8 cellular contexts compared by ENCODE assay signal in genomic region chr16:8621572-8622314, GRCh38. TPM values are rescaled to one million over a fixed set of nuclear protein-coding genes. Genes with fewer than 3 reads are reported as not detected.
DNase-seq lines count a peak whose midpoint lies in the region; ATAC-seq and TF ChIP-seq lines count a peak whose summit lies in the region.

TSS of gene METTL22 (plus strand) at chr16:8621698. CDS start at chr16:8625666, 3,968 bp downstream.

- H3K4me2 ChIP-seq in skeletal muscle satellite cell (ENCODE audit: low read length) = peak within 1 kb of the TSS; percentile 91

- peaks cover 19% of the 10 kb centered on the region for H3K36me3 Mint-ChIP-seq in MCF 10A (ENCODE audit: insufficient read depth, unreplicated experiment)

- no peaks in the 10 kb centered on the region for H3K27me3 Mint-ChIP-seq in MCF 10A (ENCODE audit: insufficient read depth, unreplicated experiment)

- no peaks in the 10 kb centered on the region for H3K27me3 ChIP-seq in A673 (replicated peaks; ENCODE audit: insufficient read depth, low read depth, low read length, poor library complexity)
- H3K27me3 ChIP-seq in iPS-18a (ENCODE audit: control insufficient read depth, insufficient read depth, low read length) = no peaks in the 10 kb centered on the region
- peaks cover 17% of the 10 kb centered on the region for H3K27me3 ChIP-seq in skeletal muscle satellite cell (ENCODE audit: control insufficient read depth, insufficient read depth, low read length)

- peak within 1 kb of the TSS; percentile 92 for H3K27ac Mint-ChIP-seq in MCF 10A (ENCODE audit: low read depth, unreplicated experiment)

- no peaks in the 10 kb centered on the region for H3K9me3 ChIP-seq in A673 (ENCODE audit: low read depth, low read length, poor library complexity, severe bottlenecking)
- no peaks in the 10 kb centered on the region for H3K9me3 ChIP-seq in iPS-18a (ENCODE audit: control insufficient read depth, low read depth, low read length)
- no peaks in the 10 kb centered on the region for H3K9me3 ChIP-seq in skeletal muscle satellite cell (replicated peaks; ENCODE audit: low read length)

- TF ChIP-seq CTCF in A673 (conservative IDR thresholded peaks at IDR 0.05; ENCODE audit: low read depth, low read length) (no peak), VCaP (conservative IDR thresholded peaks at IDR 0.05) (no peak), MCF 10A (IDR thresholded peaks at IDR 0.05; ENCODE audit: unreplicated experiment) (no peak)

- H3K27ac ChIP-seq in A673 (ENCODE audit: low read depth, low read length, poor library complexity, severe bottlenecking) (peak within 1 kb of the TSS; percentile 93), VCaP (peak within 1 kb of the TSS; percentile 65; the same call in 1 of the 2 replicates), iPS-18a (ENCODE audit: low read length) (peak within 1 kb of the TSS; percentile 95)

- intact Hi-C loops in A673 (cut with micrococcal nuclease; ENCODE audit: unreplicated experiment) = loop anchor here (2.0 kb wide), 1 partner anchor 45 kb away; no protein-coding TSS in a partner anchor
- intact Hi-C loops in MCF 10A (cut with micrococcal nuclease) = loop anchor here (5.0 kb wide), 1 partner anchor 54 kb away; no protein-coding TSS in a partner anchor

- H3K36me3 ChIP-seq in A673 (ENCODE audit: insufficient read depth, low read length, poor library complexity, severe bottlenecking) (peaks cover 23% of the 10 kb centered on the region), iPS-18a (ENCODE audit: control insufficient read depth, low read depth, low read length) (peaks cover 15% of the 10 kb centered on the region), skeletal muscle satellite cell (ENCODE audit: insufficient read depth, low read length) (peaks cover 17% of the 10 kb centered on the region)

- CTCF ChIA-PET in A673 (lab: Charles Lee) (no interaction called here), MCF 10A (lab: Yijun Ruan, JAX) (interaction anchor here (0.5 to 3.3 kb wide), 10 partner anchors 15 to 387 kb away, joined by 3 to 19 read pairs (median 3); no protein-coding TSS in a partner anchor)

- H3K4me3 Mint-ChIP-seq in MCF 10A (ENCODE audit: unreplicated experiment) = peak within 1 kb of the TSS; percentile 84

- DNase-seq in A673 (ENCODE audit: low spot score) (peak; percentile 91), NCI-H2196 (lab: John Stamatoyannopoulos, UW; ENCODE audit: unreplicated experiment) (peak; percentile 94), MCF 10A (ENCODE audit: unreplicated experiment) (peak; percentile 84)

- H3K4me1 ChIP-seq in A673 (ENCODE audit: insufficient read depth, low read length, poor library complexity, severe bottlenecking) (peaks cover 24% of the 10 kb centered on the region), iPS-18a (ENCODE audit: control insufficient read depth, low read depth, low read length) (no peaks in the 10 kb centered on the region), skeletal muscle satellite cell (ENCODE audit: control insufficient read depth, insufficient read depth, low read length) (peaks cover 17% of the 10 kb centered on the region)

- H3K9ac ChIP-seq in iPS-18a (ENCODE audit: low read length) (peak within 1 kb of the TSS; percentile 96), skeletal muscle satellite cell (ENCODE audit: low read depth, low read length) (peak within 1 kb of the TSS; percentile 99)

- peaks cover 11% of the 10 kb centered on the region for H3K4me1 Mint-ChIP-seq in MCF 10A (ENCODE audit: insufficient read depth, unreplicated experiment)

- POLR2A ChIA-PET in A673 (lab: Charles Lee; ENCODE audit: low non-redundant PET) (interaction anchor here (0.6 to 0.7 kb wide), 3 partner anchors 8 to 256 kb away, joined by 3 to 4 read pairs (median 3); no protein-coding TSS in a partner anchor), MCF 10A (lab: Yijun Ruan, JAX) (interaction anchor here (0.5 to 2.0 kb wide), 9 partner anchors 9 to 346 kb away, joined by 3 to 7 read pairs (median 5); partner anchors contain the start of gene CARHSP1)

- BruUV-seq in A673 (replicated peaks; lab: Mats Ljungman, UMichigan) (TSS peak; percentile 57), MCF 10A (replicated peaks; lab: Mats Ljungman, UMichigan) (TSS peak; percentile 55)

- peak within 1 kb of the TSS; percentile 90 for H3K4me3 ChIP-seq in A673 (ENCODE audit: low read depth, low read length, poor library complexity, severe bottlenecking)
- peak within 1 kb of the TSS; percentile 96 for H3K4me3 ChIP-seq in iPS-18a (ENCODE audit: low read length)
- peak within 1 kb of the TSS; percentile 98 for H3K4me3 ChIP-seq in skeletal muscle satellite cell (ENCODE audit: low read length)

- ATAC-seq in GM18867 (IDR thresholded peaks at IDR 0.05; ENCODE audit: unreplicated experiment) (peak; percentile 92), HG03095 (IDR thresholded peaks at IDR 0.05; ENCODE audit: unreplicated experiment) (peak; percentile 76)

- no peaks in the 10 kb centered on the region for H3K9me3 Mint-ChIP-seq in MCF 10A (ENCODE audit: unreplicated experiment)

RNA-seq across cellular contexts. Expression of gene METTL22, which starts in this region (rescaled TPM):
- total RNA-seq in A673 (2021) (91.2 and 116 TPM in 2 replicates), MCF 10A (2022) (36.7 and 47.2 TPM in 2 replicates)
- total RNA-seq in skeletal muscle satellite cell (2012; rRNA removed) = 29.7 and 31.2 TPM in 2 replicates

Comparison
In these comparisons a context has a peak if more than half of its experiments do, and no peak if none do; other contexts are left out.
1. Peak in every context shown above with its lines: DNase-seq, ATAC-seq, H3K4me3 ChIP-seq and H3K27ac ChIP-seq.